7 cellular contexts compared by ENCODE assay signal in genomic region chr18:2979871-2980606, GRCh38. TPM values are rescaled to one million over a fixed set of nuclear protein-coding genes. Genes with fewer than 3 reads are reported as not detected.
DNase-seq lines count a peak whose midpoint lies in the region; ATAC-seq and TF ChIP-seq lines count a peak whose summit lies in the region.

No MANE protein-coding gene starts in this region.

- no peaks in the 10 kb centered on the region for H3F3A ChIP-seq in OCI-LY1 (ENCODE audit: insufficient read depth, low read length)

- no peak overlapping the region for H2AFZ ChIP-seq in OCI-LY1 (ENCODE audit: low read length)

- H3K27me3 ChIP-seq in OCI-LY1 (ENCODE audit: insufficient read depth, low read length) (no peaks in the 10 kb centered on the region), esophagus squamous epithelium (no peaks in the 10 kb centered on the region)

- H3K9me3 ChIP-seq in OCI-LY1 (ENCODE audit: low read length) (no peaks in the 10 kb centered on the region), esophagus squamous epithelium (no peaks in the 10 kb centered on the region)

- no peak overlapping the region for H3K9ac ChIP-seq in OCI-LY1 (ENCODE audit: low read length)

- peak overlapping the region; percentile 18 for H3K27ac ChIP-seq in OCI-LY1 (ENCODE audit: low read depth, low read length, poor library complexity, severe bottlenecking)
- H3K27ac ChIP-seq in esophagus squamous epithelium: peak overlapping the region; percentile 38 to 86 (median 72)
- peak overlapping the region in 20 of 21 experiments; percentile 20 to 88 (median 66) for H3K27ac ChIP-seq in skin epidermis

- no peak overlapping the region for H3K4me3 ChIP-seq in OCI-LY1 (ENCODE audit: low read depth, low read length, poor library complexity, severe bottlenecking)
- H3K4me3 ChIP-seq in esophagus squamous epithelium: peak overlapping the region in 1 of 4 donors; percentile 35
- H3K4me3 ChIP-seq in skin epidermis: peak overlapping the region in 2 of 7 experiments; percentile 1 to 18

- H3K36me3 ChIP-seq in OCI-LY1 (ENCODE audit: insufficient read depth, low read length) (no peaks in the 10 kb centered on the region), esophagus squamous epithelium (no peaks in the 10 kb centered on the region)

- intact Hi-C loops in esophagus squamous epithelium (cut with DNase I): loop anchor here (10.0 kb wide), 1 partner anchor 45 kb away; no protein-coding TSS in a partner anchor

- TF ChIP-seq POLR2A in esophagus squamous epithelium (IDR thresholded peaks at IDR 0.05): no peak

- DNase-seq in esophagus squamous epithelium (lab: John Stamatoyannopoulos, UW) (no peak), NCI-H1930 (lab: John Stamatoyannopoulos, UW) (no peak)

- no peaks in the 10 kb centered on the region for H4K20me1 ChIP-seq in OCI-LY1 (ENCODE audit: insufficient read depth, low read length)

- ATAC-seq in GM19328 (IDR thresholded peaks at IDR 0.05; ENCODE audit: unreplicated experiment): peak; percentile 41
- no peak for ATAC-seq in HG03196 (IDR thresholded peaks at IDR 0.05; ENCODE audit: unreplicated experiment)
- no peak for ATAC-seq in GM21717 (IDR thresholded peaks at IDR 0.05; ENCODE audit: unreplicated experiment)

- peak overlapping the region; percentile 33; the same call in 1 of the 2 replicates for H3K4me2 ChIP-seq in OCI-LY1 (ENCODE audit: low read length)

- H3K79me2 ChIP-seq in OCI-LY1 (ENCODE audit: insufficient read depth, low read length): no peaks in the 10 kb centered on the region

- H3K4me1 ChIP-seq in OCI-LY1 (ENCODE audit: insufficient read depth, low read length, severe bottlenecking): peaks cover 30% of the 10 kb centered on the region
- peaks cover 0 to 73% (median 47%) of the 10 kb centered on the region in 3 donors for H3K4me1 ChIP-seq in esophagus squamous epithelium

- WGBS in esophagus squamous epithelium, 2 donors: 42 to 45% methylated on average over 5 of the region's 5 CpGs

- TF ChIP-seq CTCF in OCI-LY1 (IDR thresholded peaks at IDR 0.05; ENCODE audit: low read length): no peak
- TF ChIP-seq CTCF in esophagus squamous epithelium (IDR thresholded peaks at IDR 0.05): no peak

- no peaks in the 10 kb centered on the region for H3K9me2 ChIP-seq in OCI-LY1 (ENCODE audit: low read depth, low read length)

RNA-seq across cellular contexts. Expression of gene LPIN2, which starts 32.9 kb away (rescaled TPM):
- 10 to 100 TPM in 2 of 4 donors, 1 to 10 TPM in 2; 7.2 to 17.9 (median 12.6) TPM for total RNA-seq in esophagus squamous epithelium

Comparison
In these comparisons a context has a peak if more than half of its experiments do, and no peak if none do; other contexts are left out.
1. H3K27ac ChIP-seq: peak in every context shown above with its lines; median percentile 72 in esophagus squamous epithelium; 66 in skin epidermis; 18 in OCI-LY1.